In genomic region chr22:20267441-20268288, GRCh38 we compare ENCODE assay signal across 8 cellular contexts. TPM values are rescaled to one million over a fixed set of nuclear protein-coding genes. Genes with fewer than 3 reads are reported as not detected.
A peak's percentile ranks its signal among the peaks of the same experiment; 100 is the strongest.
DNase-seq lines count a peak whose midpoint lies in the region.

No MANE protein-coding gene starts in this region.

- H3K4me1 Mint-ChIP-seq in activated CD4-positive, alpha-beta memory T cell treated with anti-CD3 and anti-CD28 coated beads, Interleukin-2, amount 10 ng/mL, durations not matched to agents 7 days and 5 days, result peaks cover 4% of the 10 kb centered on the region
- peaks cover 5% of the 10 kb centered on the region for H3K4me1 Mint-ChIP-seq in stimulated activated naive CD8-positive, alpha-beta T cell treated with anti-CD3 and anti-CD28 coated beads, Interleukin-15, Interleukin-2, amounts not matched to agents 100 ng/mL and 50 ng/mL, for 24 hours (ENCODE audit: low read depth)

- POLR2A ChIA-PET in activated CD4-positive, alpha-beta memory T cell treated with anti-CD3 and anti-CD28 coated beads, Interleukin-2, amount 10 ng/mL, durations not matched to agents 7 days and 5 days (lab: Charles Lee), result no interaction called here

- CTCF ChIA-PET in activated CD4-positive, alpha-beta memory T cell treated with anti-CD3 and anti-CD28 coated beads, Interleukin-2, amount 10 ng/mL, durations not matched to agents 7 days and 5 days (lab: Charles Lee), result no interaction called here

- no peaks in the 10 kb centered on the region for H3K36me3 Mint-ChIP-seq in activated CD4-positive, alpha-beta memory T cell treated with anti-CD3 and anti-CD28 coated beads, Interleukin-2, amount 10 ng/mL, durations not matched to agents 7 days and 5 days (ENCODE audit: low read depth)
- no peaks in the 10 kb centered on the region for H3K36me3 Mint-ChIP-seq in stimulated activated naive CD8-positive, alpha-beta T cell treated with anti-CD3 and anti-CD28 coated beads, Interleukin-15, Interleukin-2, amounts not matched to agents 100 ng/mL and 50 ng/mL, for 24 hours (ENCODE audit: low read depth)

- peak overlapping the region; percentile 21 for H3K4me3 Mint-ChIP-seq in activated CD4-positive, alpha-beta memory T cell treated with anti-CD3 and anti-CD28 coated beads, Interleukin-2, amount 10 ng/mL, durations not matched to agents 7 days and 5 days
- peak overlapping the region; percentile 10 for H3K4me3 Mint-ChIP-seq in stimulated activated naive CD8-positive, alpha-beta T cell treated with anti-CD3 and anti-CD28 coated beads, Interleukin-15, Interleukin-2, amounts not matched to agents 100 ng/mL and 50 ng/mL, for 24 hours

- H3K27me3 Mint-ChIP-seq in activated CD4-positive, alpha-beta memory T cell treated with anti-CD3 and anti-CD28 coated beads, Interleukin-2, amount 10 ng/mL, durations not matched to agents 7 days and 5 days, result peaks cover 3% of the 10 kb centered on the region
- H3K27me3 Mint-ChIP-seq in stimulated activated naive CD8-positive, alpha-beta T cell treated with anti-CD3 and anti-CD28 coated beads, Interleukin-15, Interleukin-2, amounts not matched to agents 100 ng/mL and 50 ng/mL, for 24 hours, result no peaks in the 10 kb centered on the region

- no peak overlapping the region for H3K27ac Mint-ChIP-seq in activated CD4-positive, alpha-beta memory T cell treated with anti-CD3 and anti-CD28 coated beads, Interleukin-2, amount 10 ng/mL, durations not matched to agents 7 days and 5 days
- H3K27ac Mint-ChIP-seq in stimulated activated naive CD8-positive, alpha-beta T cell treated with anti-CD3 and anti-CD28 coated beads, Interleukin-15, Interleukin-2, amounts not matched to agents 100 ng/mL and 50 ng/mL, for 24 hours, result no peak overlapping the region

- DNase-seq in NCI-H146 (lab: John Stamatoyannopoulos, UW) (peak; percentile 46), NCI-H146 treated with DMSO at 0.1 percent for 48 hours (lab: John Stamatoyannopoulos, UW; ENCODE audit: unreplicated experiment) (no peak), iPS-NIHi11 (ENCODE audit: low spot score) (peak; percentile 69), mesenteric fat pad (ENCODE audit: low spot score) (no peak), NCI-H774 (lab: John Stamatoyannopoulos, UW) (no peak), COLO829 (ENCODE audit: low spot score) (no peak)
- no peak for DNase-seq in activated CD4-positive, alpha-beta memory T cell treated with anti-CD3 and anti-CD28 coated beads, Interleukin-2, amount 10 ng/mL, durations not matched to agents 7 days and 5 days

- H3K9me3 Mint-ChIP-seq in activated CD4-positive, alpha-beta memory T cell treated with anti-CD3 and anti-CD28 coated beads, Interleukin-2, amount 10 ng/mL, durations not matched to agents 7 days and 5 days, result no peaks in the 10 kb centered on the region
- no peaks in the 10 kb centered on the region for H3K9me3 Mint-ChIP-seq in stimulated activated naive CD8-positive, alpha-beta T cell treated with anti-CD3 and anti-CD28 coated beads, Interleukin-15, Interleukin-2, amounts not matched to agents 100 ng/mL and 50 ng/mL, for 24 hours

RNA-seq across cellular contexts. Expression of gene RTN4R, which starts 0.5 kb away (rescaled TPM):
- total RNA-seq in activated CD4-positive, alpha-beta memory T cell treated with anti-CD3 and anti-CD28 coated beads, Interleukin-2, amount 10 ng/mL, durations not matched to agents 7 days and 5 days, result 1 to 10 TPM; 2.3 to 3.1 TPM
- total RNA-seq in mesenteric fat pad, result 0.55 TPM

RNA-seq across cellular contexts. Expression of gene DGCR6L, which starts 52.2 kb away (rescaled TPM):
- total RNA-seq in activated CD4-positive, alpha-beta memory T cell treated with anti-CD3 and anti-CD28 coated beads, Interleukin-2, amount 10 ng/mL, durations not matched to agents 7 days and 5 days, result 10 to 100 TPM; 40.8 to 41.1 TPM
- total RNA-seq in mesenteric fat pad, result 25.7 TPM

Comparison
In these comparisons a context has a peak if more than half of its experiments do, and no peak if none do; other contexts are left out.
1. DNase-seq: peak in NCI-H146 (single experiment) and iPS-NIHi11 (single experiment); none in NCI-H146 treated with DMSO at 0.1 percent for 48 hours (single experiment), activated CD4-positive, alpha-beta memory T cell treated with anti-CD3 and anti-CD28 coated beads, Interleukin-2, amount 10 ng/mL, durations not matched to agents 7 days and 5 days (single experiment), mesenteric fat pad (single experiment), NCI-H774 (single experiment) and COLO829 (single experiment).